In genomic region chr4:112517067-112517588, GRCh38 we compare ENCODE assay signal across 8 cellular contexts. TPM values are rescaled to one million over a fixed set of nuclear protein-coding genes. Genes with fewer than 3 reads are reported as not detected.
DNase-seq lines count a peak whose midpoint lies in the region; ATAC-seq and TF ChIP-seq lines count a peak whose summit lies in the region.

No MANE protein-coding gene starts in this region.

- H3K27me3 Mint-ChIP-seq in CD8-positive, alpha-beta memory T cell = peaks cover 85 to 99% of the 10 kb centered on the region in 2 donors
- peaks cover 87% of the 10 kb centered on the region for H3K27me3 Mint-ChIP-seq in MCF 10A (ENCODE audit: insufficient read depth, unreplicated experiment)

- H3K4me3 Mint-ChIP-seq in CD8-positive, alpha-beta memory T cell = peak overlapping the region; percentile 72 to 92 (median 79)
- peak overlapping the region; percentile 98 for H3K4me3 Mint-ChIP-seq in MCF 10A (ENCODE audit: unreplicated experiment)

- peak overlapping the region in 2 of 8 donors; percentile 0 to 66 for H3K27ac Mint-ChIP-seq in CD8-positive, alpha-beta memory T cell
- no peak overlapping the region for H3K27ac Mint-ChIP-seq in MCF 10A (ENCODE audit: low read depth, unreplicated experiment)

- no TSS peak for BruUV-seq in MCF 10A (replicated peaks; lab: Mats Ljungman, UMichigan)

- POLR2A ChIA-PET in CD8-positive, alpha-beta memory T cell (lab: Charles Lee) = no interaction called here
- POLR2A ChIA-PET in MCF 10A (lab: Yijun Ruan, JAX) = interaction anchor here (1.0 kb wide), 1 partner anchor 189 kb away, joined by 5 read pairs; no protein-coding TSS in a partner anchor

- peaks cover 7 to 28% (median 16%) of the 10 kb centered on the region in 5 donors for H3K9me3 Mint-ChIP-seq in CD8-positive, alpha-beta memory T cell
- H3K9me3 Mint-ChIP-seq in MCF 10A (ENCODE audit: unreplicated experiment) = no peaks in the 10 kb centered on the region

- no peak for DNase-seq in CD8-positive, alpha-beta memory T cell
- DNase-seq in MCF 10A (ENCODE audit: unreplicated experiment) (no peak), left lobe of liver (ENCODE audit: low spot score) (no peak), superior temporal gyrus (ENCODE audit: extremely low spot score) (no peak)
- DNase-seq in stimulated activated naive CD8-positive, alpha-beta T cell treated with anti-CD3 and anti-CD28 coated beads, Interleukin-15, Interleukin-2, amounts not matched to agents 100 U/mL and 50 U/mL, for 24 hours = peak; percentile 37

- intact Hi-C loops in MCF 10A (cut with micrococcal nuclease) = no loop called here

- H3K4me3 ChIP-seq in CD8-positive, alpha-beta memory T cell (ENCODE audit: low read length) = peak overlapping the region; percentile 23

- peaks cover 40 to 62% (median 58%) of the 10 kb centered on the region in 3 donors for H3K4me1 Mint-ChIP-seq in CD8-positive, alpha-beta memory T cell
- H3K4me1 Mint-ChIP-seq in MCF 10A (ENCODE audit: insufficient read depth, unreplicated experiment) = peaks cover 26% of the 10 kb centered on the region

- peaks cover 31% of the 10 kb centered on the region for H3K4me1 ChIP-seq in CD8-positive, alpha-beta memory T cell (ENCODE audit: insufficient read depth, low read length)

- H3K36me3 Mint-ChIP-seq in CD8-positive, alpha-beta memory T cell = peaks cover 0 to 3% (median 2%) of the 10 kb centered on the region in 3 donors
- H3K36me3 Mint-ChIP-seq in MCF 10A (ENCODE audit: insufficient read depth, unreplicated experiment) = no peaks in the 10 kb centered on the region

- TF ChIP-seq CTCF in MCF 10A (IDR thresholded peaks at IDR 0.05; ENCODE audit: unreplicated experiment) = no peak

- H3K27ac ChIP-seq in CD8-positive, alpha-beta memory T cell (ENCODE audit: low read depth, low read length) = no peak overlapping the region

- no peaks in the 10 kb centered on the region for H3K9me3 ChIP-seq in CD8-positive, alpha-beta memory T cell (ENCODE audit: low read length)

- CTCF ChIA-PET in CD8-positive, alpha-beta memory T cell (lab: Charles Lee) = interaction anchor here (1.2 kb wide), 1 partner anchor 190 kb away, joined by 3 read pairs; no protein-coding TSS in a partner anchor
- CTCF ChIA-PET in MCF 10A (lab: Yijun Ruan, JAX) = interaction anchor here (0.6 to 1.0 kb wide), 2 partner anchors 9 to 183 kb away, joined by 3 read pairs; no protein-coding TSS in a partner anchor

- H3K27me3 ChIP-seq in CD8-positive, alpha-beta memory T cell (ENCODE audit: insufficient read depth, low read length, poor library complexity, severe bottlenecking) = peaks cover 89% of the 10 kb centered on the region

- ATAC-seq in GM19043 (IDR thresholded peaks at IDR 0.05; ENCODE audit: low read depth, unreplicated experiment) = peak; percentile 29
- peak; percentile 41 for ATAC-seq in HG03378 (IDR thresholded peaks at IDR 0.05; ENCODE audit: unreplicated experiment)
- ATAC-seq in stimulated activated naive CD8-positive, alpha-beta T cell treated with anti-CD3 and anti-CD28 coated beads, Interleukin-15, Interleukin-2, amounts not matched to agents 100 U/mL and 50 U/mL, for 24 hours = no peak
- no peak for ATAC-seq in HG03045 (IDR thresholded peaks at IDR 0.05; ENCODE audit: unreplicated experiment)
- ATAC-seq in left lobe of liver = no peak

- H3K36me3 ChIP-seq in CD8-positive, alpha-beta memory T cell (ENCODE audit: insufficient read depth, low read length) = no peaks in the 10 kb centered on the region

RNA-seq across cellular contexts. Expression of gene NEUROG2, which starts 1.1 kb away (rescaled TPM):
- total RNA-seq in CD8-positive, alpha-beta memory T cell = not detected
- polyA plus RNA-seq in CD8-positive, alpha-beta memory T cell = not detected
- total RNA-seq in MCF 10A (2022) (not detected in 2 replicates), left lobe of liver (not detected)

Comparison
In these comparisons a context has a peak if more than half of its experiments do, and no peak if none do; other contexts are left out.
1. ATAC-seq: peak in GM19043 (single experiment) and HG03378 (single experiment); none in stimulated activated naive CD8-positive, alpha-beta T cell treated with anti-CD3 and anti-CD28 coated beads, Interleukin-15, Interleukin-2, amounts not matched to agents 100 U/mL and 50 U/mL, for 24 hours (single experiment), HG03045 (single experiment) and left lobe of liver (single experiment).